Comparison of ENCODE assay signal across 8 cellular contexts in the genomic region with DNA sequence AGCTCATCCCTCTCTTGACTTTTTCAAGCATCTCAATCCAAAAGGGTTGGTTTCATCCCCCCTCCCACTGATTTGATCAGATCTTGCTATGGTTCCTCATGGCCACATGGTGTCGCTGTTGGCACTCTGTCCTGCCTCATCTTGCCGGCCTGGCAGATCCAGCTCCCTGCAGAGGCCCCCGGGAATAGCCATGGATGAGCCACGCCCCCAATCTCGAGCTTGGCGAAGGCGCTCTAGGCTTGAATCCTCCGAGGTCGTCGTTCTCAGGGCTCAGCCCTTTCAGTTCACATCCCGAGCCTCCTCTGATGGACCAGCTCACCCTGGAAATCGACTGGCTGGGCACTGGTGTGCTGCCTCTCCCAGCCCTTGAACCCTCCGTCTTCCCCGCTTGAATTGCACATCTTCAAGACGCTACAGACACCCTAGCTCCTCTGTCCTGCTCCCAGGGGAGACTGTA.
DNase-seq lines count a peak whose midpoint lies in the region; ATAC-seq and TF ChIP-seq lines count a peak whose summit lies in the region.

No MANE protein-coding gene starts in this region.

- ATAC-seq in GM18861 (IDR thresholded peaks at IDR 0.05; ENCODE audit: unreplicated experiment) = no peak

- POLR2A ChIA-PET in OCI-LY7 (lab: Charles Lee) = no interaction called here

- no peaks in the 10 kb centered on the region for H3K36me3 ChIP-seq in OCI-LY7 (ENCODE audit: insufficient read depth, low read length)
- no peaks in the 10 kb centered on the region for H3K36me3 ChIP-seq in mammary epithelial cell (ENCODE audit: insufficient read depth, low read length)

- in situ Hi-C loops in mammary epithelial cell (cut with MboI; ENCODE audit: low sequenced_read_pairs in 2 of 2) = no loop called here

- no peaks in the 10 kb centered on the region for H3K27me3 ChIP-seq in mammary epithelial cell (ENCODE audit: insufficient read depth, low read length)

- dilution Hi-C loops in mammary epithelial cell (cut with HindIII; ENCODE audit: low sequenced_read_pairs) = no loop called here

- H3K9me3 ChIP-seq in OCI-LY7 (ENCODE audit: low read length) (no peaks in the 10 kb centered on the region), mammary epithelial cell (replicated peaks; ENCODE audit: insufficient read depth, low read length) (peaks cover 12% of the 10 kb centered on the region)

- H2AFZ ChIP-seq in OCI-LY7 (ENCODE audit: low read length) (no peak overlapping the region), mammary epithelial cell (ENCODE audit: low read depth, low read length) (no peak overlapping the region)

- CTCF ChIA-PET in OCI-LY7 (lab: Charles Lee; ENCODE audit: unreplicated experiment) (interaction anchor here (0.6 kb wide), 1 partner anchor 386 kb away, joined by 3 read pairs; no protein-coding TSS in a partner anchor), mammary epithelial cell (lab: Charles Lee; ENCODE audit: low non-redundant PET) (no interaction called here)

- intact Hi-C loops in OCI-LY7 (cut with micrococcal nuclease; ENCODE audit: unreplicated experiment) = no loop called here
- intact Hi-C loops in mammary epithelial cell (cut with micrococcal nuclease) = no loop called here

- no peak overlapping the region for H3K27ac ChIP-seq in OCI-LY7 (ENCODE audit: low read depth, low read length, poor library complexity, severe bottlenecking)
- H3K27ac ChIP-seq in mammary epithelial cell (ENCODE audit: insufficient read depth, low read depth, low read length) = no peak overlapping the region

- TF ChIP-seq CTCF in OCI-LY7 (conservative IDR thresholded peaks at IDR 0.05; ENCODE audit: low read length) (peak; percentile 91), mammary epithelial cell (conservative IDR thresholded peaks at IDR 0.05 in 1 of 2, IDR thresholded peaks at IDR 0.05 in 1 of 2; ENCODE audit: extremely low read depth in 1 of 2, insufficient read depth in 1 of 2, low read depth in 1 of 2, low read length in 2 of 2) (peak; percentile 6 to 46)

- H3K4me1 ChIP-seq in OCI-LY7 (ENCODE audit: insufficient read depth, low read length, poor library complexity, severe bottlenecking) = no peaks in the 10 kb centered on the region
- H3K4me1 ChIP-seq in mammary epithelial cell (ENCODE audit: insufficient read depth, low read length) = no peaks in the 10 kb centered on the region

- 25% methylated on average over 5 of the region's 15 CpGs for WGBS in mammary epithelial cell (ENCODE audit: low coverage, missing lambda C conversion rate)

- BruUV-seq in OCI-LY7 (replicated peaks; lab: Mats Ljungman, UMichigan) (no TSS peak), mammary epithelial cell (replicated peaks; lab: Mats Ljungman, UMichigan) (no TSS peak)

- H3K4me3 ChIP-seq in OCI-LY7 (ENCODE audit: low read depth, low read length, poor library complexity, severe bottlenecking) (no peak overlapping the region), mammary epithelial cell (replicated peaks in 1 of 3; ENCODE audit: insufficient read depth in 1 of 3, low read depth in 2 of 3, low read length in 3 of 3) (no peak overlapping the region)

- peak; percentile 10 for DNase-seq in NK-92 treated with Interleukin-12 subunit alpha and Interleukin-12 subunit beta, amount 100 ng/mL, for 24 hours (lab: John Stamatoyannopoulos, UW)
- DNase-seq in NK-92 (lab: John Stamatoyannopoulos, UW; ENCODE audit: unreplicated experiment) = no peak
- peak; percentile 10 for DNase-seq in KG1 (lab: John Stamatoyannopoulos, UW)
- peak; percentile 49 for DNase-seq in OCI-LY7 (ENCODE audit: low spot score)
- no peak for DNase-seq in mammary epithelial cell
- peak; percentile 17 for DNase-seq in iris pigment epithelial cell (ENCODE audit: low read depth)
- peak; percentile 4 for DNase-seq in stimulated activated CD4-positive, alpha-beta T cell treated with anti-CD3 and anti-CD28 coated beads, Interleukin-12 subunit alpha, Interleukin-12 subunit beta, amount 100 ng/mL, for 4 hours

- no peaks in the 10 kb centered on the region for H3K9me2 ChIP-seq in OCI-LY7 (ENCODE audit: insufficient read depth, low read length)

- H3K79me2 ChIP-seq in OCI-LY7 (ENCODE audit: insufficient read depth, low read depth, low read length) = no peaks in the 10 kb centered on the region
- H3K79me2 ChIP-seq in mammary epithelial cell (ENCODE audit: insufficient read depth, low read length) = no peaks in the 10 kb centered on the region

- no peaks in the 10 kb centered on the region for H4K20me1 ChIP-seq in OCI-LY7 (ENCODE audit: insufficient read depth, low read length)
- no peaks in the 10 kb centered on the region for H4K20me1 ChIP-seq in mammary epithelial cell (ENCODE audit: insufficient read depth, low read length)

- no peak overlapping the region for H3K4me2 ChIP-seq in OCI-LY7 (ENCODE audit: low read length)
- no peak overlapping the region for H3K4me2 ChIP-seq in mammary epithelial cell (ENCODE audit: insufficient read depth, low read depth, low read length)

- H3K9ac ChIP-seq in mammary epithelial cell (ENCODE audit: insufficient read depth, low read length) = no peak overlapping the region

Comparison
In these comparisons a context has a peak if more than half of its experiments do, and no peak if none do; other contexts are left out.
1. DNase-seq: peak in NK-92 treated with Interleukin-12 subunit alpha and Interleukin-12 subunit beta, amount 100 ng/mL, for 24 hours (single experiment), KG1 (single experiment), OCI-LY7 (single experiment), iris pigment epithelial cell (single experiment) and stimulated activated CD4-positive, alpha-beta T cell treated with anti-CD3 and anti-CD28 coated beads, Interleukin-12 subunit alpha, Interleukin-12 subunit beta, amount 100 ng/mL, for 4 hours (single experiment); none in NK-92 (single experiment) and mammary epithelial cell (single experiment).